In the genomic region with DNA sequence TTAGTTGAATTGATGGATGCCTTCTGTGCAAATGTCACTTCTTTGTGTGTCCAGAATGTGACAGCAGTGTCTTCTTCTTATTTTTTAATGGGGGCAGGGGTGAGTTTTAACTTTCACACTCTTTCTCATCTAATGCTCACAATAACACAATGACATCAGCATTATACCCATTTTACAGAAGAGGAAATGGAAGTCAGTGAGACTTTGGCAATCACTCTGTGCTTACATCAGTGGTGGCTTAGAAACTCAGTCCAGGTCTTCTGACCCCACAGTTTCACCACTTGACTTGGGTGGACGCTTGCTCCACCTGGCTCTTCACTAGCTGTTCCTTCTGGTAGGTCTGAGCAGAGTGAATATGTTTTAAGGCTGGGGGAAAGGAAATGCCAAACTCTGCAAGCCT, we compare ENCODE assay signal across 30 cellular contexts.
"Had no signal": no experiment of that assay in that cellular context is flagged by ENCODE, and none has a peak within 500 bp of the region (broad histone marks: within the 10 kb centered on the region; RNA-seq: fewer than 3 reads in every experiment).

No MANE protein-coding gene starts in this region.

- H3K4me1 Mint-ChIP-seq: brain; neural crest cell; stimulated activated memory B cell treated with anti-CD40 and anti-IgM and Interleukin-4, amounts not matched to agents 10 μg/mL and 1 μg/mL and 100 μg/mL, for 72 hours had no signal

- ATAC-seq: activated T-cell treated with anti-CD3 and anti-CD28 coated beads, Interleukin-2, amount 50 U/mL, for 4 hours; gastroesophageal sphincter; left colon; pancreas; SK-N-SH treated with all-trans-retinoic acid at 6 μM for 48 hours; stimulated activated memory B cell treated with anti-CD40 and anti-IgM and Interleukin-4, amounts not matched to agents 10 μg/mL and 1 μg/mL and 100 μg/mL, for 72 hours had no signal

- DNase-seq: activated CD4-positive, alpha-beta T cell treated with anti-CD3 and anti-CD28 coated beads for 48 hours; activated CD4-positive, alpha-beta T cell treated with anti-CD3 and anti-CD28 coated beads, Interleukin-2, amount 50 U/mL, for 48 hours; activated naive CD8-positive, alpha-beta T cell treated with anti-CD3 and anti-CD28 coated beads, Interleukin-2, amount 10 ng/mL, durations not matched to agents 7 days and 5 days; activated T-cell treated with anti-CD3 and anti-CD28 coated beads, Interleukin-2, amount 50 U/mL, for 4 hours; dorsolateral prefrontal cortex; effector memory CD4-positive, alpha-beta T cell; erythroblast; head of caudate nucleus; hippocampal formation; kidney; left colon; mammary epithelial cell; nucleus accumbens; pancreas; retina; sigmoid colon; SJCRH30; small intestine; stimulated activated CD4-positive, alpha-beta T cell treated with anti-CD3 and anti-CD28 coated beads, Interleukin-4, amount 100 ng/mL, for 24 hours had no signal

- H3K4me3 ChIP-seq: ascending aorta, cardiac muscle cell, coronary artery, dorsolateral prefrontal cortex, gastroesophageal sphincter, pancreas, prostate gland, sigmoid colon, SJCRH30, tibial nerve had no signal

- H3K27me3 Mint-ChIP-seq: activated naive CD8-positive, alpha-beta T cell treated with anti-CD3 and anti-CD28 coated beads, Interleukin-2, amount 10 ng/mL, durations not matched to agents 7 days and 5 days had no signal

- H3K4me1 ChIP-seq: ascending aorta, gastroesophageal sphincter, pancreas, prostate gland, sigmoid colon, tibial nerve had no signal

- H3K27me3 ChIP-seq: ascending aorta, cardiac muscle cell, dorsolateral prefrontal cortex, gastroesophageal sphincter, pancreas, sigmoid colon, SJCRH30, tibial nerve had no signal

- H3K4me3 Mint-ChIP-seq: activated naive CD8-positive, alpha-beta T cell treated with anti-CD3 and anti-CD28 coated beads, Interleukin-2, amount 10 ng/mL, durations not matched to agents 7 days and 5 days; activated T-cell treated with anti-CD3 and anti-CD28 coated beads, Interleukin-2, amount 50 U/mL, for 4 hours; brain; neural crest cell; stimulated activated memory B cell treated with anti-CD40 and anti-IgM and Interleukin-4, amounts not matched to agents 10 μg/mL and 1 μg/mL and 100 μg/mL, for 72 hours had no signal

- H3K27ac ChIP-seq: ascending aorta, cardiac muscle cell, coronary artery, dorsolateral prefrontal cortex, gastroesophageal sphincter, pancreas, prostate gland, sigmoid colon, SJCRH30, tibial nerve had no signal

- H3K36me3 ChIP-seq: cardiac muscle cell, pancreas, prostate gland, sigmoid colon, SJCRH30, tibial nerve had no signal

- H3K9me3 ChIP-seq: pancreas, prostate gland, sigmoid colon, SJCRH30 had no signal

- H3K27ac Mint-ChIP-seq: activated naive CD8-positive, alpha-beta T cell treated with anti-CD3 and anti-CD28 coated beads, Interleukin-2, amount 10 ng/mL, durations not matched to agents 7 days and 5 days; activated T-helper 2 cell treated with anti-CD3 and anti-CD28 coated beads, Interferon-gamma antibody, Interleukin-2, Interleukin-4, amounts not matched to agents 10 μg/mL and 5 μg/mL and 100 μg/mL, durations not matched to agents 14 hours and 24 hours and 36 hours; brain; stimulated activated memory B cell treated with anti-CD40 and anti-IgM and Interleukin-4, amounts not matched to agents 10 μg/mL and 1 μg/mL and 100 μg/mL, for 72 hours had no signal
